ENCODE assay signal across 1 cellular context in genomic region chr4:5036239-5036638, GRCh38.
TF ChIP-seq lines count a peak whose summit lies in the region.

No MANE protein-coding gene starts in this region.

TF ChIP-seq in K562, 482 proteins besides CTCF, POLR2A, EP300 and RAD21 (continued from another document and continues in another):
- TF ChIP-seq, protein P1, sequence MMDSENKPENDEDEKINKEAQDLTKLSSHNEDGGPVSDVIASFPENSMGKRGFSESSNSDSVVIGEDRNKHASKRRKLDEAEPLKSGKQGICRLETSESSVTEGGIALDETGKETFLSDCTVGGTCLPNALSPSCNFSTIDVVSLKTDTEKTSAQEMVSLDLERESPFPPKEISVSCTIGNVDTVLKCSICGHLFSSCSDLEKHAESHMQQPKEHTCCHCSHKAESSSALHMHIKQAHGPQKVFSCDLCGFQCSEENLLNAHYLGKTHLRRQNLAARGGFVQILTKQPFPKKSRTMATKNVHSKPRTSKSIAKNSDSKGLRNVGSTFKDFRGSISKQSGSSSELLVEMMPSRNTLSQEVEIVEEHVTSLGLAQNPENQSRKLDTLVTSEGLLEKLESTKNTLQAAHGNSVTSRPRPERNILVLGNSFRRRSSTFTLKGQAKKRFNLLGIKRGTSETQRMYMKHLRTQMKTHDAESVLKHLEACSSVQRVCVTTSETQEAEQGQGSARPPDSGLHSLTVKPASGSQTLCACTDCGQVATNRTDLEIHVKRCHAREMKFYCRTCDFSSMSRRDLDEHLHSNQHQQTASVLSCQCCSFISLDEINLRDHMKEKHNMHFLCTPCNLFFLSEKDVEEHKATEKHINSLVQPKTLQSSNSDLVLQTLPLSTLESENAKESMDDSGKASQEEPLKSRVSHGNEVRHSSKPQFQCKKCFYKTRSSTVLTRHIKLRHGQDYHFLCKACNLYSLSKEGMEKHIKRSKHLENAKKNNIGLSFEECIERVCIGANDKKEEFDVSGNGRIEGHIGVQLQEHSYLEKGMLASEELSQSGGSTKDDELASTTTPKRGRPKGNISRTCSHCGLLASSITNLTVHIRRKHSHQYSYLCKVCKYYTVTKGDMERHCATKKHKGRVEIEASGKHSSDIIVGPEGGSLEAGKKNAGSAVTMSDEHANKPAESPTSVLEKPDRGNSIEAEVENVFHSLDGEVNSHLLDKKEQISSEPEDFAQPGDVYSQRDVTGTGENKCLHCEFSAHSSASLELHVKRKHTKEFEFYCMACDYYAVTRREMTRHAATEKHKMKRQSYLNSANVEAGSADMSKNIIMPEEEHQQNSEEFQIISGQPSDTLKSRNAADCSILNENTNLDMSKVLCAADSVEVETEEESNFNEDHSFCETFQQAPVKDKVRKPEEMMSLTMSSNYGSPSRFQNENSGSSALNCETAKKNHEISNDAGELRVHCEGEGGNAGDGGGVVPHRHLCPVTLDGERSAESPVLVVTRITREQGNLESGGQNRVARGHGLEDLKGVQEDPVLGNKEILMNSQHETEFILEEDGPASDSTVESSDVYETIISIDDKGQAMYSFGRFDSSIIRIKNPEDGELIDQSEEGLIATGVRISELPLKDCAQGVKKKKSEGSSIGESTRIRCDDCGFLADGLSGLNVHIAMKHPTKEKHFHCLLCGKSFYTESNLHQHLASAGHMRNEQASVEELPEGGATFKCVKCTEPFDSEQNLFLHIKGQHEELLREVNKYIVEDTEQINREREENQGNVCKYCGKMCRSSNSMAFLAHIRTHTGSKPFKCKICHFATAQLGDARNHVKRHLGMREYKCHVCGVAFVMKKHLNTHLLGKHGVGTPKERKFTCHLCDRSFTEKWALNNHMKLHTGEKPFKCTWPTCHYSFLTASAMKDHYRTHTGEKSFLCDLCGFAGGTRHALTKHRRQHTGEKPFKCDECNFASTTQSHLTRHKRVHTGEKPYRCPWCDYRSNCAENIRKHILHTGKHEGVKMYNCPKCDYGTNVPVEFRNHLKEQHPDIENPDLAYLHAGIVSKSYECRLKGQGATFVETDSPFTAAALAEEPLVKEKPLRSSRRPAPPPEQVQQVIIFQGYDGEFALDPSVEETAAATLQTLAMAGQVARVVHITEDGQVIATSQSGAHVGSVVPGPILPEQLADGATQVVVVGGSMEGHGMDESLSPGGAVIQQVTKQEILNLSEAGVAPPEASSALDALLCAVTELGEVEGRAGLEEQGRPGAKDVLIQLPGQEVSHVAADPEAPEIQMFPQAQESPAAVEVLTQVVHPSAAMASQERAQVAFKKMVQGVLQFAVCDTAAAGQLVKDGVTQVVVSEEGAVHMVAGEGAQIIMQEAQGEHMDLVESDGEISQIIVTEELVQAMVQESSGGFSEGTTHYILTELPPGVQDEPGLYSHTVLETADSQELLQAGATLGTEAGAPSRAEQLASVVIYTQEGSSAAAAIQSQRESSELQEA (IDR thresholded peaks at IDR 0.05; ENCODE audit: low read depth): no peak
- TF ChIP-seq ARID4B (CRISPR knock-in tag; IDR thresholded peaks at IDR 0.05) (no peak), BRF1 (IDR thresholded peaks at IDR 0.05; ENCODE audit: borderline replicate concordance, extremely low read depth, insufficient read length) (no peak), CEBPB (tag; IDR thresholded peaks at IDR 0.05) (no peak), ZNF589 (CRISPR knock-in tag; IDR thresholded peaks at IDR 0.05; ENCODE audit: low read depth) (no peak), ZFX (CRISPR knock-in tag; IDR thresholded peaks at IDR 0.05) (no peak), MCM2 (IDR thresholded peaks at IDR 0.05; ENCODE audit: low read depth) (no peak), DNMT1 (IDR thresholded peaks at IDR 0.05) (no peak), TEAD1 (CRISPR knock-in tag; IDR thresholded peaks at IDR 0.05) (no peak), HIVEP1 (CRISPR knock-in tag; IDR thresholded peaks at IDR 0.05) (no peak), RBM39 (optimal IDR thresholded peaks at IDR 0.05; ENCODE audit: low read depth, low read length) (no peak), MTA2 (IDR thresholded peaks at IDR 0.05; ENCODE audit: low read depth) (peak; percentile 79), CHD2 (IDR thresholded peaks at IDR 0.05; ENCODE audit: low read depth, low read length) (no peak), FOXA1 (IDR thresholded peaks at IDR 0.05; ENCODE audit: borderline replicate concordance) (no peak), TARDBP (IDR thresholded peaks at IDR 0.05) (no peak), DIDO1 (tag; IDR thresholded peaks at IDR 0.05; ENCODE audit: low read depth) (no peak), BRCA1 (IDR thresholded peaks at IDR 0.05) (no peak), BRCA1 (CRISPR knock-in tag; IDR thresholded peaks at IDR 0.05) (no peak), MCM5 (IDR thresholded peaks at IDR 0.05; ENCODE audit: low read depth) (no peak), ZNF398 (CRISPR knock-in tag; IDR thresholded peaks at IDR 0.05) (no peak), POU5F1 (IDR thresholded peaks at IDR 0.05; ENCODE audit: borderline replicate concordance, low read depth, low read length, partially characterized antibody) (no peak), HNRNPUL1 (IDR thresholded peaks at IDR 0.05; ENCODE audit: low read length) (no peak), EP400 (IDR thresholded peaks at IDR 0.05) (no peak), MLX (CRISPR knock-in tag; conservative IDR thresholded peaks at IDR 0.05) (no peak), SOX6 (IDR thresholded peaks at IDR 0.05) (peak; percentile 78), USF2 (CRISPR knock-in tag; IDR thresholded peaks at IDR 0.05) (no peak), ZNF140 (CRISPR knock-in tag; IDR thresholded peaks at IDR 0.05) (no peak), JUNB (CRISPR knock-in tag; conservative IDR thresholded peaks at IDR 0.05) (no peak), MYNN (IDR thresholded peaks at IDR 0.05) (no peak), MYNN (CRISPR knock-in tag; IDR thresholded peaks at IDR 0.05) (no peak), TRIM28 (IDR thresholded peaks at IDR 0.05) (no peak), GTF2E2 (tag; IDR thresholded peaks at IDR 0.05) (no peak), ZNF217 (CRISPR knock-in tag; IDR thresholded peaks at IDR 0.05) (no peak)
- TF ChIP-seq, protein P2, sequence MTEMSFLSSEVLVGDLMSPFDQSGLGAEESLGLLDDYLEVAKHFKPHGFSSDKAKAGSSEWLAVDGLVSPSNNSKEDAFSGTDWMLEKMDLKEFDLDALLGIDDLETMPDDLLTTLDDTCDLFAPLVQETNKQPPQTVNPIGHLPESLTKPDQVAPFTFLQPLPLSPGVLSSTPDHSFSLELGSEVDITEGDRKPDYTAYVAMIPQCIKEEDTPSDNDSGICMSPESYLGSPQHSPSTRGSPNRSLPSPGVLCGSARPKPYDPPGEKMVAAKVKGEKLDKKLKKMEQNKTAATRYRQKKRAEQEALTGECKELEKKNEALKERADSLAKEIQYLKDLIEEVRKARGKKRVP (CRISPR knock-in tag; IDR thresholded peaks at IDR 0.05): no peak
- TF ChIP-seq, protein P3, sequence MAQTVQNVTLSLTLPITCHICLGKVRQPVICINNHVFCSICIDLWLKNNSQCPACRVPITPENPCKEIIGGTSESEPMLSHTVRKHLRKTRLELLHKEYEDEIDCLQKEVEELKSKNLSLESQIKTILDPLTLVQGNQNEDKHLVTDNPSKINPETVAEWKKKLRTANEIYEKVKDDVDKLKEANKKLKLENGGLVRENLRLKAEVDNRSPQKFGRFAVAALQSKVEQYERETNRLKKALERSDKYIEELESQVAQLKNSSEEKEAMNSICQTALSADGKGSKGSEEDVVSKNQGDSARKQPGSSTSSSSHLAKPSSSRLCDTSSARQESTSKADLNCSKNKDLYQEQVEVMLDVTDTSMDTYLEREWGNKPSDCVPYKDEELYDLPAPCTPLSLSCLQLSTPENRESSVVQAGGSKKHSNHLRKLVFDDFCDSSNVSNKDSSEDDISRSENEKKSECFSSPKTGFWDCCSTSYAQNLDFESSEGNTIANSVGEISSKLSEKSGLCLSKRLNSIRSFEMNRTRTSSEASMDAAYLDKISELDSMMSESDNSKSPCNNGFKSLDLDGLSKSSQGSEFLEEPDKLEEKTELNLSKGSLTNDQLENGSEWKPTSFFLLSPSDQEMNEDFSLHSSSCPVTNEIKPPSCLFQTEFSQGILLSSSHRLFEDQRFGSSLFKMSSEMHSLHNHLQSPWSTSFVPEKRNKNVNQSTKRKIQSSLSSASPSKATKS (CRISPR knock-in tag; IDR thresholded peaks at IDR 0.05): no peak
- TF ChIP-seq, protein P4, sequence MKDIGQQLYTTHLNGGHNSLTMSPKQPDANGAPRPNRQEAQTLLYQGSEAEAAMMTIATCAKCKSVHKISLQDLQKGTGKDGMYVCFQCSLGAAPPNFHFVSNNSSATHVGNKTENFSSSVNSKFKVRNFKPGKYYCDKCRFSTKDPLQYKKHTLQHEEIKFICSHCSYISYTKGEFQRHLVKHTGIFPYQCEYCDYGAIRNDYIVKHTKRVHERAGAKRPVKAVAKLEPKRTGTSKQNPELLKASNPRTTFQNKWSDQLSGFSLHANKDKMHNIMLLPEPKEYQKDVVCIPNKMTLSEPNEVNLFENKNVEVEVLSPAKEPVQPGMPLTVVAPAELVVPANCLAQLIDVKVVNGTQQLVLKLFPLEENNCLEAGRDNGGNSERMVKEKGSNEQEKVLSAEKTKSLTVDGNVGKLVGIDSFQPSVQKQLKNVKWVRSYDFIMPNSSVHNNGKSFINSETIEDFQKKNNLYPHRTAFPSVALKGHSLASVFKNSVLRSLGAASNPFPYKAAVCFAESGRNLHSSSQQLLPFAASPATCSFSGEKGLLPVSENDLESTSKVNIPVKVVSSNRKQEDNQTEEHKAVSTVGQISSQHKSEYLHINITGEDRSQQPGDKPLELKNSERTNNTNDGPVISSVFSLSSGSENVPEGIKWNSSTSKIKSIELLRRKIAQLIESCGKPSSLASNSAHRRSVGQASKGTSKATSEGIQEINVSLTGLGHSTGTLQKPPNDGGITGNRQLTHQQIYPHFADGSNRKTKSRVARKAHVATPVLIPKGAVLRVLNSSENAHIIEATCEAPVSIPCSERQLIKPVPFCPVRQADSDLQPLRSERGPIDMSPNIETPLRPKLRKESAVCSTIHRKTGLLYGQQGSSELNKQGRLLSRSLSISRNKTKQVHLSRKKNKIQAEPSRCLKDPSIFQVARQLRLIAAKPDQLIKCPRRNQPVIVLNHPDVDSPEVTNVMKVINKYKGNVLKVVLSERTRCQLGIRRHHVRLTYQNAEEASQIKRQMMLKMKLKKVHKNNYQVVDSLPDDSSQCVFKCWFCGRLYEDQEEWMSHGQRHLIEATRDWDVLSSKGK (CRISPR knock-in tag; IDR thresholded peaks at IDR 0.05): no peak
- TF ChIP-seq, protein P5, sequence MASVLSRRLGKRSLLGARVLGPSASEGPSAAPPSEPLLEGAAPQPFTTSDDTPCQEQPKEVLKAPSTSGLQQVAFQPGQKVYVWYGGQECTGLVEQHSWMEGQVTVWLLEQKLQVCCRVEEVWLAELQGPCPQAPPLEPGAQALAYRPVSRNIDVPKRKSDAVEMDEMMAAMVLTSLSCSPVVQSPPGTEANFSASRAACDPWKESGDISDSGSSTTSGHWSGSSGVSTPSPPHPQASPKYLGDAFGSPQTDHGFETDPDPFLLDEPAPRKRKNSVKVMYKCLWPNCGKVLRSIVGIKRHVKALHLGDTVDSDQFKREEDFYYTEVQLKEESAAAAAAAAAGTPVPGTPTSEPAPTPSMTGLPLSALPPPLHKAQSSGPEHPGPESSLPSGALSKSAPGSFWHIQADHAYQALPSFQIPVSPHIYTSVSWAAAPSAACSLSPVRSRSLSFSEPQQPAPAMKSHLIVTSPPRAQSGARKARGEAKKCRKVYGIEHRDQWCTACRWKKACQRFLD (CRISPR knock-in tag; IDR thresholded peaks at IDR 0.05): peak; percentile 58; the same call in 1 of the 2 replicates
